In genomic region chrX:124699876-124700275, GRCh38 we compare ENCODE assay signal across 25 cellular contexts.
DNase-seq lines count a peak whose midpoint lies in the region; ATAC-seq, FAIRE-seq and TF ChIP-seq lines count a peak whose summit lies in the region.
"Had no signal": no experiment of that assay in that cellular context is flagged by ENCODE, and none has a peak within 500 bp of the region (broad histone marks: within the 10 kb centered on the region; RNA-seq: fewer than 3 reads in every experiment).

No MANE protein-coding gene starts in this region.

- dilution Hi-C loops in IMR-90 (cut with HindIII; ENCODE audit: low sequenced_read_pairs, unreplicated experiment) (no loop called here), endothelial cell of umbilical vein (cut with MboI; ENCODE audit: extremely low pct_ligation_motif_present, low sequenced_read_pairs) (no loop called here)

- POLR2A ChIA-PET in A549 (lab: Yijun Ruan, JAX) (no interaction called here), IMR-90 (lab: Charles Lee; ENCODE audit: unreplicated experiment) (no interaction called here), endothelial cell of umbilical vein (lab: Charles Lee) (no interaction called here)

- no peaks in the 10 kb centered on the region for H3K79me2 ChIP-seq in endothelial cell of umbilical vein (ENCODE audit: control insufficient read depth, insufficient read depth, low read length)

- TF ChIP-seq POLR2A in A549 (IDR thresholded peaks at IDR 0.05; ENCODE audit: low read length) (no peak), IMR-90 (IDR thresholded peaks at IDR 0.05; ENCODE audit: low read depth, low read length) (no peak), endothelial cell of umbilical vein (IDR thresholded peaks at IDR 0.05; ENCODE audit: low read depth, low read length) (no peak)

- H2AK5ac ChIP-seq in IMR-90 (ENCODE audit: low read depth, low read length): no peak overlapping the region

- no peak overlapping the region for H3K18ac ChIP-seq in IMR-90 (ENCODE audit: low read depth, low read length)

- FAIRE-seq in A549 (lab: Jason Lieb, UNC) (no peak), endothelial cell of umbilical vein (lab: Jason Lieb, UNC) (peak; percentile 28), urothelium cell line (lab: Jason Lieb, UNC) (no peak)
- FAIRE-seq: A204.1, D721Med, GM12878, GM12892, GM18507 had no signal

- no peak overlapping the region for H4K5ac ChIP-seq in IMR-90 (ENCODE audit: low read depth, low read length)

- no peak for ATAC-seq in A549
- ATAC-seq in IMR-90 (ENCODE audit: low read depth): no peak
- no peak for ATAC-seq in GM19397 (IDR thresholded peaks at IDR 0.05; ENCODE audit: unreplicated experiment)
- ATAC-seq: CD8-positive, alpha-beta T cell; GM12878 had no signal

- no peaks in the 10 kb centered on the region for H3K9me1 ChIP-seq in IMR-90 (ENCODE audit: insufficient read depth, low read length)
- H3K9me1 ChIP-seq in endothelial cell of umbilical vein (replicated peaks; ENCODE audit: control insufficient read depth, extremely low read depth, insufficient read depth, low read length): no peaks in the 10 kb centered on the region

- CTCF ChIA-PET in A549 (lab: Yijun Ruan, JAX) (no interaction called here), IMR-90 (lab: Yijun Ruan, JAX) (no interaction called here), endothelial cell of umbilical vein (lab: Charles Lee) (no interaction called here)

- no peaks in the 10 kb centered on the region for H3K36me3 ChIP-seq in IMR-90 (ENCODE audit: control insufficient read depth, insufficient read depth, low read length)
- H3K36me3 ChIP-seq in endothelial cell of umbilical vein (ENCODE audit: control insufficient read depth in 2 of 2, extremely low read depth in 1 of 2, insufficient read depth in 2 of 2, low read length in 2 of 2): no peaks in the 10 kb centered on the region
- H3K36me3 ChIP-seq: BLaER1 treated with 17β-estradiol and CSF1 and Interleukin-3, amounts not matched to agents 10 nM and 100 nM had no signal

- H3K56ac ChIP-seq in IMR-90 (ENCODE audit: extremely low read depth, insufficient read depth, low read length): no peak overlapping the region

- no peak overlapping the region for H3K4ac ChIP-seq in IMR-90 (ENCODE audit: low read depth, low read length)

- H3K9ac ChIP-seq in IMR-90 (ENCODE audit: low read depth, low read length): no peak overlapping the region
- H3K9ac ChIP-seq in endothelial cell of umbilical vein (replicated peaks; ENCODE audit: extremely low read depth, insufficient read depth, low read length): no peak overlapping the region
- H3K9ac ChIP-seq: BLaER1 treated with 17β-estradiol and CSF1 and Interleukin-3, amounts not matched to agents 10 nM and 100 nM had no signal

- TF ChIP-seq CTCF in A549 (IDR thresholded peaks at IDR 0.05): no peak
- TF ChIP-seq CTCF in IMR-90 (conservative IDR thresholded peaks at IDR 0.05; ENCODE audit: low read depth, low read length): no peak
- TF ChIP-seq CTCF in endothelial cell of umbilical vein (IDR thresholded peaks at IDR 0.05; ENCODE audit: extremely low read depth in 1 of 2, insufficient read depth in 1 of 2, low read depth in 1 of 2, low read length in 2 of 2): no peak

- no peak overlapping the region for H4K8ac ChIP-seq in IMR-90 (ENCODE audit: low read depth in 2 of 2, low read length in 2 of 2)

- no peak overlapping the region for H2BK15ac ChIP-seq in IMR-90 (ENCODE audit: low read depth, low read length)

- no peak overlapping the region for H3K4me3 ChIP-seq in A549
- H3K4me3 ChIP-seq in IMR-90 (ENCODE audit: insufficient read depth, low read depth, low read length): no peak overlapping the region
- H3K4me3 ChIP-seq in endothelial cell of umbilical vein (replicated peaks in 1 of 3; ENCODE audit: insufficient read depth in 1 of 3, low read depth in 1 of 3, low read length in 3 of 3): no peak overlapping the region
- H3K4me3 ChIP-seq: BLaER1 treated with 17β-estradiol and CSF1 and Interleukin-3, amounts not matched to agents 10 nM and 100 nM; GM12878 had no signal

- TF ChIP-seq RAD21 in A549 (conservative IDR thresholded peaks at IDR 0.05 in 1 of 2, IDR thresholded peaks at IDR 0.05 in 1 of 2) (no peak), IMR-90 (IDR thresholded peaks at IDR 0.05; ENCODE audit: low read length) (no peak)

- no peak overlapping the region for H3K27ac ChIP-seq in A549
- no peak overlapping the region for H3K27ac ChIP-seq in IMR-90 (ENCODE audit: insufficient read depth, low read length)
- no peak overlapping the region for H3K27ac ChIP-seq in endothelial cell of umbilical vein (ENCODE audit: insufficient read depth, low read depth, low read length)
- H3K27ac ChIP-seq: BLaER1 treated with 17β-estradiol and CSF1 and Interleukin-3, amounts not matched to agents 10 nM and 100 nM; C4-2B had no signal

- no peaks in the 10 kb centered on the region for H3K79me1 ChIP-seq in IMR-90 (ENCODE audit: low read depth in 1 of 2, low read length in 2 of 2)

- H2AK9ac ChIP-seq in IMR-90 (replicated peaks; ENCODE audit: low read depth, low read length, poor library complexity): no peak overlapping the region

- intact Hi-C loops in IMR-90 (cut with micrococcal nuclease) (no loop called here), endothelial cell of umbilical vein (cut with micrococcal nuclease) (no loop called here)

- H4K20me1 ChIP-seq in IMR-90 (ENCODE audit: insufficient read depth, low read length) (no peaks in the 10 kb centered on the region), endothelial cell of umbilical vein (replicated peaks; ENCODE audit: control insufficient read depth, extremely low read depth, insufficient read depth, low read length) (no peaks in the 10 kb centered on the region)
- H4K20me1 ChIP-seq: BLaER1 treated with 17β-estradiol and CSF1 and Interleukin-3, amounts not matched to agents 10 nM and 100 nM had no signal

- H4K91ac ChIP-seq in IMR-90 (ENCODE audit: insufficient read depth, low read depth, low read length): no peak overlapping the region

- H2AFZ ChIP-seq in IMR-90 (replicated peaks; ENCODE audit: low read length, poor library complexity) (no peak overlapping the region), endothelial cell of umbilical vein (ENCODE audit: low read depth, low read length) (no peak overlapping the region)

- H3K27me3 ChIP-seq in IMR-90 (ENCODE audit: control insufficient read depth, insufficient read depth, low read length): no peaks in the 10 kb centered on the region
- no peaks in the 10 kb centered on the region for H3K27me3 ChIP-seq in endothelial cell of umbilical vein (ENCODE audit: control insufficient read depth in 2 of 2, insufficient read depth in 2 of 2, low read length in 2 of 2)

- no peak overlapping the region for H3K23ac ChIP-seq in IMR-90 (ENCODE audit: low read depth, low read length)

- H2BK120ac ChIP-seq in IMR-90 (ENCODE audit: low read depth, low read length): no peak overlapping the region

- no peak overlapping the region for H2BK20ac ChIP-seq in IMR-90 (ENCODE audit: low read depth, low read length)

- no peak for TF ChIP-seq EP300 in A549 (IDR thresholded peaks at IDR 0.05)

- H2BK5ac ChIP-seq in IMR-90 (ENCODE audit: low read depth, low read length, poor library complexity, severe bottlenecking): no peak overlapping the region

- H3K4me2 ChIP-seq in A549: no peak overlapping the region
- no peak overlapping the region for H3K4me2 ChIP-seq in IMR-90 (ENCODE audit: low read depth, low read length)
- H3K4me2 ChIP-seq in endothelial cell of umbilical vein (ENCODE audit: insufficient read depth, low read length): no peak overlapping the region
- H3K4me2 ChIP-seq: BLaER1 treated with 17β-estradiol and CSF1 and Interleukin-3, amounts not matched to agents 10 nM and 100 nM had no signal

- DNase-seq in A549 (ENCODE audit: low read depth in 1 of 2, low spot score in 1 of 2): no peak
- DNase-seq in IMR-90: no peak
- no peak for DNase-seq in endothelial cell of umbilical vein (ENCODE audit: low read depth, low spot score)
- no peak for DNase-seq in DMS114 treated with DMSO at 0.1 percent for 48 hours (lab: John Stamatoyannopoulos, UW; ENCODE audit: unreplicated experiment)
- no peak for DNase-seq in urothelium cell line (ENCODE audit: low spot score)
- DNase-seq: 8988T; AML-193; Caco-2; Calu3; CD4-positive, alpha-beta T cell; CD8-positive, alpha-beta T cell; DMS153; DMS53; DMS79; DND-41; EL; GDM1 had no signal

- WGBS in A549 (ENCODE audit: missing lambda C conversion rate): 12% methylated on average over 2 of the region's 2 CpGs
- WGBS in IMR-90 (ENCODE audit: extremely low coverage in 2 of 2, insufficient read length in 1 of 2), 2 experiments: no CpG with 5 or more reads among the region's 2 CpGs

- no peak overlapping the region for H3K14ac ChIP-seq in IMR-90 (replicated peaks; ENCODE audit: low read depth, low read length)

- H3K4me1 ChIP-seq in A549 (no peaks in the 10 kb centered on the region), IMR-90 (ENCODE audit: control insufficient read depth, insufficient read depth, low read length) (no peaks in the 10 kb centered on the region), endothelial cell of umbilical vein (ENCODE audit: control insufficient read depth, extremely low read depth, insufficient read depth, low read length) (no peaks in the 10 kb centered on the region)
- H3K4me1 ChIP-seq: Caco-2 had no signal

- in situ Hi-C loops in IMR-90 (cut with MboI; ENCODE audit: low sequenced_read_pairs): no loop called here

- H3K9me3 ChIP-seq in A549: no peaks in the 10 kb centered on the region
- H3K9me3 ChIP-seq in IMR-90 (ENCODE audit: control insufficient read depth, insufficient read depth, low read length): no peaks in the 10 kb centered on the region
- no peaks in the 10 kb centered on the region for H3K9me3 ChIP-seq in endothelial cell of umbilical vein (replicated peaks; ENCODE audit: control insufficient read depth, insufficient read depth, low read length)
- H3K9me3 ChIP-seq: BLaER1 treated with 17β-estradiol and CSF1 and Interleukin-3, amounts not matched to agents 10 nM and 100 nM; Caco-2 had no signal

- BruUV-seq in IMR-90 (replicated peaks; lab: Mats Ljungman, UMichigan) (no TSS peak), endothelial cell of umbilical vein (replicated peaks; lab: Mats Ljungman, UMichigan) (no TSS peak)

TF ChIP-seq in A549, 52 proteins besides CTCF, POLR2A, EP300 and RAD21:
- no peak for TF ChIP-seq EHMT2 (IDR thresholded peaks at IDR 0.05; ENCODE audit: low read depth)
- peak; percentile 69 for TF ChIP-seq MAFK (IDR thresholded peaks at IDR 0.05; ENCODE audit: partially characterized antibody)
- peak; percentile 72; the same call in 1 of the 2 replicates for TF ChIP-seq NFE2L2 (conservative IDR thresholded peaks at IDR 0.05; ENCODE audit: low read length)

TF ChIP-seq in IMR-90, 13 proteins besides CTCF, POLR2A, EP300 and RAD21:
- TF ChIP-seq BHLHE40 (IDR thresholded peaks at IDR 0.05; ENCODE audit: low read depth, low read length) (no peak), NFE2L2 (IDR thresholded peaks at IDR 0.05; ENCODE audit: low read depth, low read length) (peak; percentile 79)

TF ChIP-seq in endothelial cell of umbilical vein, 7 proteins besides CTCF, POLR2A, EP300 and RAD21 (continues in another document):
- TF ChIP-seq EZH2 (IDR thresholded peaks at IDR 0.05; ENCODE audit: borderline replicate concordance, low read depth, low read length, severe bottlenecking) (no peak), POLR2AphosphoS5 (IDR thresholded peaks at IDR 0.05; ENCODE audit: insufficient read depth, low read depth, low read length) (no peak), GATA2 (IDR thresholded peaks at IDR 0.05; ENCODE audit: insufficient read depth, insufficient read length, low read depth, low read length) (no peak), MYC (IDR thresholded peaks at IDR 0.05; ENCODE audit: low read depth, low read length) (no peak)
